In genomic region chr21:37469441-37469840, GRCh38 we compare ENCODE assay signal across 28 cellular contexts.
"Had no signal": no experiment of that assay in that cellular context is flagged by ENCODE, and none has a peak within 500 bp of the region (broad histone marks: within the 10 kb centered on the region; RNA-seq: fewer than 3 reads in every experiment).

No MANE protein-coding gene starts in this region.

- H3K27ac Mint-ChIP-seq: activated CD4-positive, alpha-beta T cell treated with anti-CD3 and anti-CD28 coated beads, Interleukin-2, amount 10 ng/mL, durations not matched to agents 7 days and 5 days; activated CD8-positive, alpha-beta memory T cell treated with anti-CD3 and anti-CD28 coated beads, Interleukin-2, amount 10 ng/mL, durations not matched to agents 7 days and 5 days; activated CD8-positive, alpha-beta T cell treated with anti-CD3 and anti-CD28 coated beads for 36 hours; activated naive CD8-positive, alpha-beta T cell treated with anti-CD3 and anti-CD28 coated beads, Interleukin-2, amount 10 ng/mL, durations not matched to agents 7 days and 5 days; activated T-cell treated with anti-CD3 and anti-CD28 coated beads, Interleukin-2, amount 50 U/mL, for 72 hours; neural progenitor cell had no signal

- DNase-seq: activated CD4-positive, alpha-beta T cell treated with anti-CD3 and anti-CD28 coated beads, Interleukin-2, amount 10 ng/mL, durations not matched to agents 7 days and 5 days; activated CD4-positive, CD25-positive, alpha-beta regulatory T cell treated with anti-CD3 and anti-CD28 coated beads, Interleukin-2, amount 50 U/mL, for 72 hours; activated CD8-positive, alpha-beta memory T cell treated with anti-CD3 and anti-CD28 coated beads, Interleukin-2, amount 10 ng/mL, durations not matched to agents 7 days and 5 days; activated CD8-positive, alpha-beta T cell treated with anti-CD3 and anti-CD28 coated beads for 36 hours; activated effector memory CD4-positive, alpha-beta T cell treated with Interleukin-2 at 50 U/mL for 16 hours; activated naive CD4-positive, alpha-beta T cell treated with Interleukin-2 at 50 U/mL for 16 hours; activated naive CD8-positive, alpha-beta T cell treated with anti-CD3 and anti-CD28 coated beads, Interleukin-2, amount 10 ng/mL, durations not matched to agents 7 days and 5 days; activated T-cell treated with anti-CD3 and anti-CD28 coated beads for 4 hours; activated T-cell treated with anti-CD3 and anti-CD28 coated beads, Interleukin-2, amount 50 U/mL, for 72 hours; amniotic stem cell; caudate nucleus; cortex of kidney; foreskin keratinocyte; heart left ventricle; hypothalamus; immature natural killer cell; midbrain; naive thymus-derived CD4-positive, alpha-beta T cell; occipital lobe; right cardiac atrium; stimulated activated CD4-positive, alpha-beta T cell treated with anti-CD3 and anti-CD28 coated beads, Interleukin-15, amount 100 ng/mL, for 24 hours; stimulated activated naive CD4-positive, alpha-beta T cell treated with Interleukin-2 at 50 U/mL for 16 hours; T-helper 9 cell; transverse colon; WERI-Rb-1 had no signal

- ATAC-seq: activated CD8-positive, alpha-beta memory T cell treated with anti-CD3 and anti-CD28 coated beads, Interleukin-2, amount 10 ng/mL, durations not matched to agents 7 days and 5 days; activated CD8-positive, alpha-beta T cell treated with anti-CD3 and anti-CD28 coated beads for 36 hours; activated T-cell treated with anti-CD3 and anti-CD28 coated beads, Interleukin-2, amount 50 U/mL, for 72 hours; foreskin keratinocyte; heart left ventricle; naive thymus-derived CD4-positive, alpha-beta T cell; right cardiac atrium had no signal

- H3K4me3 Mint-ChIP-seq: activated CD4-positive, alpha-beta T cell treated with anti-CD3 and anti-CD28 coated beads, Interleukin-2, amount 10 ng/mL, durations not matched to agents 7 days and 5 days; activated CD8-positive, alpha-beta memory T cell treated with anti-CD3 and anti-CD28 coated beads, Interleukin-2, amount 10 ng/mL, durations not matched to agents 7 days and 5 days; activated CD8-positive, alpha-beta T cell treated with anti-CD3 and anti-CD28 coated beads for 36 hours; activated naive CD8-positive, alpha-beta T cell treated with anti-CD3 and anti-CD28 coated beads, Interleukin-2, amount 10 ng/mL, durations not matched to agents 7 days and 5 days; activated T-cell treated with anti-CD3 and anti-CD28 coated beads, Interleukin-2, amount 50 U/mL, for 72 hours; neural progenitor cell had no signal

- H3K4me1 Mint-ChIP-seq: neural progenitor cell had no signal

- H3K9me3 Mint-ChIP-seq: activated CD8-positive, alpha-beta T cell treated with anti-CD3 and anti-CD28 coated beads for 36 hours; activated naive CD8-positive, alpha-beta T cell treated with anti-CD3 and anti-CD28 coated beads, Interleukin-2, amount 10 ng/mL, durations not matched to agents 7 days and 5 days; immature natural killer cell had no signal

- H3K27me3 Mint-ChIP-seq: activated CD4-positive, alpha-beta T cell treated with anti-CD3 and anti-CD28 coated beads, Interleukin-2, amount 10 ng/mL, durations not matched to agents 7 days and 5 days; activated CD8-positive, alpha-beta memory T cell treated with anti-CD3 and anti-CD28 coated beads, Interleukin-2, amount 10 ng/mL, durations not matched to agents 7 days and 5 days; activated CD8-positive, alpha-beta T cell treated with anti-CD3 and anti-CD28 coated beads for 36 hours; activated naive CD8-positive, alpha-beta T cell treated with anti-CD3 and anti-CD28 coated beads, Interleukin-2, amount 10 ng/mL, durations not matched to agents 7 days and 5 days; naive thymus-derived CD4-positive, alpha-beta T cell had no signal

- H3K9me3 ChIP-seq: esophagus muscularis mucosa, heart left ventricle, transverse colon had no signal

- FAIRE-seq: urothelium cell line had no signal
